In the genomic region with DNA sequence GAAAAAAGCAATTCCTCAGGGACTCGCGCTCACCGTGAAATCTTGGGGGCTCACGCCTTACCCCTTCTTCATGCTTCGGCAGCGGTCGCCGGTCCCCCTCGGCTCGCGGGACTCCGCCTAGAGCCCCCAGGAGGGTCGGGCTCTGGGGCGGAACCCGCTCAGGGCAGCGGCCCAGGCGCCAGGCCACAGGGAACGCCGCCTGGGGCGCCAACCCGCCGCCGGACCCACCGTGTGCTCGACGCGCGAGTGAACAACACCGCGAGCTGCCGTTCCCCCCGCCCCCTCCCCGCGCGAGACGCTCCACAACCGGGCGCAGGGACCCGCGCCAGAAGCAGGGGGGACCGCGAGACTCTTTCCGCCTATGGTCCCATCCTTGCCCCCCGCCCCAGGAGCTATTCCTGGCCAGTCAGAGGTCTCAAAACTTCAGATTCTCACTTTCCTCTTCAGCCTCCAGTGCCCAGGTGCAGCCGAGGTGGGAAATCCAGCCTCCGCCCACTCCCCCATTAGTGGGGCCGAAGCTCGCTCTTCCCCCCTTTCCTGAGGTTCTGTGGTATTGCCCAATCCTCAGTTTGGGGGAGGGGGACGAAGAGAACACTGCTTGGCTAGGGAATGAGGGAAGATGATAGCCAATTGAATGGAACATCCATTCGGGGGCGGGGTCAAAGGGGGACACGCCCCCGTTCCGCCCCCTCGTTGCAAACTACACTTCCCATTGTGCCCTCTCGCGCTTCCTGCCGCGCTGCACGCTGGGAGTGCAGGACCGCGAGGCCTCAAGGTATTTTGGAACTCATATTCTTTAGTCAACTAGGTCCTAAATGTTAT, we compare ENCODE assay signal across 8 cellular contexts. TPM values are rescaled to one million over a fixed set of nuclear protein-coding genes. Genes with fewer than 3 reads are reported as not detected.
DNase-seq lines count a peak whose midpoint lies in the region; ATAC-seq and TF ChIP-seq lines count a peak whose summit lies in the region.

TSS of gene WASF1 (minus strand) at position 265 of the 822 bp plus-strand sequence. CDS start 52,069 bp downstream, outside the sequence.

- TF ChIP-seq POLR2A in adrenal gland (IDR thresholded peaks at IDR 0.05) (peak; percentile 44 to 60), heart left ventricle (IDR thresholded peaks at IDR 0.05) (peak in 1 of 2 donors; percentile 25), tibial nerve (IDR thresholded peaks at IDR 0.05) (peak in 1 of 2 donors; percentile 34)

- peak within 1 kb of the TSS; percentile 97 for H3K18ac ChIP-seq in trophoblast cell (ENCODE audit: low read length)

- peak within 1 kb of the TSS; percentile 69 for H4K12ac ChIP-seq in trophoblast cell (ENCODE audit: low read depth, low read length)

- peak within 1 kb of the TSS; percentile 94 for H3K9ac ChIP-seq in trophoblast cell (ENCODE audit: low read length)

- no peak for TF ChIP-seq CTCF in GM12865 (IDR thresholded peaks at IDR 0.05; ENCODE audit: insufficient read depth, low read depth, low read length, missing control alignments)
- TF ChIP-seq CTCF in adrenal gland (IDR thresholded peaks at IDR 0.05) = no peak
- no peak for TF ChIP-seq CTCF in heart left ventricle (IDR thresholded peaks at IDR 0.05)
- peak in 1 of 5 experiments; percentile 9 for TF ChIP-seq CTCF in tibial nerve (IDR thresholded peaks at IDR 0.05)

- no peak within 1 kb of the TSS for H3K23ac ChIP-seq in trophoblast cell (ENCODE audit: low read length)

- peak within 1 kb of the TSS; percentile 62 for H2BK12ac ChIP-seq in trophoblast cell (ENCODE audit: low read length)

- intact Hi-C loops in adrenal gland (cut with DNase I) = loop anchor here in 1 of 2 donors (10.0 kb wide), 1 partner anchor 215 kb away; no protein-coding TSS in a partner anchor
- intact Hi-C loops in heart left ventricle (cut with DNase I) = loop anchor here (2.0 to 10.0 kb wide), 3 partner anchors 211 to 485 kb away; partner anchors contain the start of genes AK9 (in 3 of the 10) and FIG4 (in 3 of the 10)

- H2BK5ac ChIP-seq in trophoblast cell (ENCODE audit: low read depth, low read length, poor library complexity) = peak within 1 kb of the TSS; percentile 97

- peaks cover 16% of the 10 kb centered on the region for H3K79me2 ChIP-seq in trophoblast cell (ENCODE audit: control insufficient read depth, insufficient read depth, low read length, poor library complexity)

- H4K8ac ChIP-seq in trophoblast cell (ENCODE audit: low read depth, low read length) = peak within 1 kb of the TSS; percentile 80

- ATAC-seq in HG02840 (IDR thresholded peaks at IDR 0.05; ENCODE audit: low FRiP score, unreplicated experiment) (peak; percentile 90), heart left ventricle (peak; percentile 99 to 100 (median 100))

- WGBS in adrenal gland, 4 donors = 0 to 1% (median 0%) methylated on average over 18 to 62 of the region's 62 CpGs
- WGBS in heart left ventricle, 4 donors = 0 to 1% (median 0%) methylated on average over 17 to 62 of the region's 62 CpGs
- WGBS in trophoblast cell (ENCODE audit: extremely low coverage, insufficient coverage, insufficient read length) = no CpG with 5 or more reads among the region's 62 CpGs
- WGBS in tibial nerve, 2 donors = 0 to 1% methylated on average over 47 to 49 of the region's 62 CpGs

- peak within 1 kb of the TSS; percentile 50 for H3K4ac ChIP-seq in trophoblast cell (ENCODE audit: low read depth, low read length)

- H3K9me3 ChIP-seq in adrenal gland (replicated peaks in 1 of 3) (no peaks in the 10 kb centered on the region), heart left ventricle (no peaks in the 10 kb centered on the region), trophoblast cell (ENCODE audit: insufficient read depth, low read depth, low read length) (no peaks in the 10 kb centered on the region), tibial nerve (no peaks in the 10 kb centered on the region)

- peak within 1 kb of the TSS; percentile 96 for H3K14ac ChIP-seq in trophoblast cell (ENCODE audit: low read length)

- H3K79me1 ChIP-seq in trophoblast cell (ENCODE audit: low read length) = peaks cover 10% of the 10 kb centered on the region

- peak; percentile 82 to 90 for TF ChIP-seq EP300 in tibial nerve (IDR thresholded peaks at IDR 0.05)

- H2AFZ ChIP-seq in trophoblast cell (ENCODE audit: insufficient read depth, low read length, poor library complexity) = peak within 1 kb of the TSS; percentile 86

- H3K27ac ChIP-seq in adrenal gland (peak within 1 kb of the TSS in 4 of 5 donors; percentile 72 to 88 (median 83)), heart left ventricle (peak within 1 kb of the TSS; percentile 46 to 92 (median 78)), trophoblast cell (ENCODE audit: low read depth, low read length) (peak within 1 kb of the TSS; percentile 94), tibial nerve (peak within 1 kb of the TSS; percentile 71 to 84 (median 80))

- peak within 1 kb of the TSS; percentile 90 for H2BK120ac ChIP-seq in trophoblast cell (ENCODE audit: insufficient read depth, low read length, poor library complexity)

- peak within 1 kb of the TSS; percentile 91 for H4K91ac ChIP-seq in trophoblast cell (ENCODE audit: low read depth, low read length)

- H3K27me3 ChIP-seq in adrenal gland (no peaks in the 10 kb centered on the region), heart left ventricle (no peaks in the 10 kb centered on the region), trophoblast cell (ENCODE audit: insufficient read depth, low read length) (no peaks in the 10 kb centered on the region), tibial nerve (no peaks in the 10 kb centered on the region)

- no peak within 1 kb of the TSS for H2AK5ac ChIP-seq in trophoblast cell (ENCODE audit: low read length)

- H3K4me1 ChIP-seq in adrenal gland (replicated peaks in 1 of 2) = peaks cover 21 to 44% of the 10 kb centered on the region in 2 donors
- H3K4me1 ChIP-seq in heart left ventricle = peaks cover 5 to 43% (median 33%) of the 10 kb centered on the region in 12 donors
- peaks cover 6% of the 10 kb centered on the region in 2 experiments for H3K4me1 ChIP-seq in trophoblast cell (ENCODE audit: control insufficient read depth in 1 of 2, insufficient read depth in 2 of 2, low read length in 2 of 2)
- peaks cover 0 to 45% (median 29%) of the 10 kb centered on the region in 4 donors for H3K4me1 ChIP-seq in tibial nerve

- H3K4me3 ChIP-seq in GM12865 (ENCODE audit: low read depth, low read length) (peak within 1 kb of the TSS; percentile 77), adrenal gland (peak within 1 kb of the TSS; percentile 69 to 100 (median 80)), heart left ventricle (peak within 1 kb of the TSS; percentile 66 to 97 (median 82)), trophoblast cell (ENCODE audit: low read depth, low read length) (peak within 1 kb of the TSS; percentile 92), tibial nerve (peak within 1 kb of the TSS; percentile 64 to 97 (median 90))

- DNase-seq in GM12865 (ENCODE audit: low read depth) (peak; percentile 96), NCI-H1436 (lab: John Stamatoyannopoulos, UW) (peak; percentile 97), SW480 (ENCODE audit: low spot score) (peak; percentile 95), adrenal gland (peak; percentile 93 to 99 (median 97)), heart left ventricle (peak; percentile 90 to 96 (median 94)), trophoblast cell (peak; percentile 97), tibial nerve (ENCODE audit: low spot score in 2 of 2) (peak; percentile 89 to 95)

- H3K36me3 ChIP-seq in adrenal gland (replicated peaks in 1 of 2) (no peaks in the 10 kb centered on the region), heart left ventricle (no peaks in the 10 kb centered on the region), trophoblast cell (ENCODE audit: control insufficient read depth in 1 of 2, insufficient read depth in 2 of 2, low read length in 2 of 2) (no peaks in the 10 kb centered on the region), tibial nerve (no peaks in the 10 kb centered on the region)

- H3K4me2 ChIP-seq in trophoblast cell (ENCODE audit: low read length) = peak within 1 kb of the TSS; percentile 71

RNA-seq across cellular contexts. Expression of gene WASF1, which starts in this region (rescaled TPM):
- 10 to 100 TPM in 3 of 8 donors, 1 to 10 TPM in 5; 4.7 to 13.0 (median 8.9) TPM for total RNA-seq in adrenal gland
- 10 to 100 TPM in 2 of 3 donors, 1 to 10 TPM in 1; 8.2 to 23.7 (median 16.2) TPM for polyA plus RNA-seq in adrenal gland
- 1 to 10 TPM in 5 of 9 donors, under 1 TPM in 4; 0.54 to 4.2 (median 1.3) TPM for total RNA-seq in heart left ventricle
- 1 to 10 TPM in 1 of 2 donors, under 1 TPM in 1; 0.72 to 2.1 TPM for polyA plus RNA-seq in heart left ventricle
- 69.7 and 75.3 TPM in 2 replicates for polyA plus RNA-seq in trophoblast cell (2013)
- 10 to 100 TPM in 1 of 4 donors, 1 to 10 TPM in 3; 8.0 to 11.7 (median 8.7) TPM for total RNA-seq in tibial nerve

Comparison
In these comparisons a context has a peak if more than half of its experiments do, and no peak if none do; other contexts are left out.
1. Peak in every context shown above with its lines: DNase-seq, ATAC-seq, H3K4me3 ChIP-seq and H3K27ac ChIP-seq.